Comparison of ENCODE assay signal across 24 cellular contexts in the genomic region with DNA sequence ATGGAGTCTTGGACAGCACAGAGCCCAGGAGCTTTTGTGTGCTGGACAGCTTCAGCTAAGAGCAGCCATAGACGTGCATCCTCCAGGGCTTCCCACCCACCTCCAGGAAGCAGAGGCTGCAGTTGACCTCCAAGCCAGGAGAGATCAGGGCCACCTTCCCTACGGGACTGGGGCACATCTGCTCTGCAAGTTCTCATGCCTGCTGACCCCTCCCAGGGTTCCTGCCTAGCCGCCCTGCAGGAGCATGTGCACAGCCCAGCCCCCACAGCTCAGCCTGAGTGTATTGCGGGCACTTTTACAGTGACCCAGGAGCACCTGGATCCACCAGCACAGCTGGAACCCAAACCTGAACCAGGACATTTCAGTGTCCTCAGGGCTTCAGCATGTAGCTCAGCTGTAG.
"Had no signal": no experiment of that assay in that cellular context is flagged by ENCODE, and none has a peak within 500 bp of the region (broad histone marks: within the 10 kb centered on the region; RNA-seq: fewer than 3 reads in every experiment).

No MANE protein-coding gene starts in this region.

- H3K4me3 Mint-ChIP-seq: IgD-negative memory B cell had no signal

- H3K27ac ChIP-seq: HL-60, RWPE1, SJCRH30 had no signal

- H3K4me1 Mint-ChIP-seq: IgD-negative memory B cell had no signal

- H3K4me3 ChIP-seq: K562, SJCRH30 had no signal

- H3K27me3 ChIP-seq: SJCRH30 had no signal

- H3K36me3 ChIP-seq: SJCRH30 had no signal

- DNase-seq: NCI-H1092, NCI-H1105 treated with DMSO at 0.1 percent for 48 hours, NCI-H1417 treated with DMSO at 0.1 percent for 48 hours, NCI-H146, NCI-H1694 treated with DMSO at 0.1 percent for 48 hours, NCI-H1930, NCI-H2081, NCI-H2107, NCI-H226, NCI-H446, NCI-H510A, NCI-H524 treated with DMSO at 0.1 percent for 48 hours, NCI-H69, NCI-H774, PC-3, SHP77 treated with DMSO at 0.1 percent for 48 hours had no signal

- H3K27me3 Mint-ChIP-seq: IgD-negative memory B cell had no signal

- H3K36me3 Mint-ChIP-seq: IgD-negative memory B cell had no signal

- H3K27ac Mint-ChIP-seq: IgD-negative memory B cell had no signal

- H3K9me3 ChIP-seq: SJCRH30 had no signal

- FAIRE-seq: HTR-8/SVneo, K562 had no signal

- ATAC-seq: K562, Panc1, PC-3, SK-N-SH treated with all-trans-retinoic acid at 6 μM for 48 hours had no signal
